1 cellular context compared by ENCODE assay signal in genomic region chr6:7731289-7731688, GRCh38.
TF ChIP-seq lines count a peak whose summit lies in the region.

No MANE protein-coding gene starts in this region.

TF ChIP-seq in HepG2, 621 proteins besides CTCF, POLR2A, EP300 and RAD21:
- TF ChIP-seq ZNF724P (CRISPR knock-in tag; IDR thresholded peaks at IDR 0.05; ENCODE audit: borderline replicate concordance) (no peak), PRPF4 (IDR thresholded peaks at IDR 0.05; ENCODE audit: low read depth, low read length, poor library complexity, severe bottlenecking) (no peak), ZEB1 (IDR thresholded peaks at IDR 0.05; ENCODE audit: insufficient replicate concordance, low read depth) (no peak), ZNF615 (CRISPR knock-in tag; IDR thresholded peaks at IDR 0.05; ENCODE audit: borderline replicate concordance) (no peak), MAFF (IDR thresholded peaks at IDR 0.05; ENCODE audit: low read depth, low read length) (peak; percentile 14; the same call in 1 of the 2 replicates)
